Comparison of ENCODE assay signal across 1 cellular context in the genomic region with DNA sequence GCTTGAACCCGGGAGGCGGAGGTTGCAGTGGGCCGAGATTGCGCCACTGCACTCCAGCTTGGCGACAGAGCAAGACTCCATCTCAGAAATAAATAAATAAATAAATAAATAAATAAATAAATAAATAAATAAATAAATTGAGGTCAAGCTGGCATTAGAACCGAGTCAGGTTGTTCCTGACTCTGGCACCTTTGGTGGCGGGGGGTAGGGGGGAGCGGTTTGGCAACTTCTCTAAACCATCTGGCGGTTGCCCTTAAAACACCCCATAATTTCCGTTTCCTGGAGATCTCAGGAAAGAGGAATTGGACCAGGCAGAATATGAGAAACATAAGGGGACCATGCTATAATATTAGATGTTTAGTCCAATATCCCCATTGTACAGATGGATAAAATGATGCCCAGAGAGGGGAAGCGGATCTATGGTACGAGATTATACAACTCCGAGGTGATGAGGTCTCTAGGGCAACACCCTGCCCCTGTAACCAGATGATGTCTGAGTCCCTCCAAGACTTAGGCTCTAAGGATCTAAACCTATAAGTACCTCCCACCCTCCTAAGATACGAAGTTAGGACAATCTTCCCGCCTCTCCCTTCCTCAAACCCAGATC.
TF ChIP-seq lines count a peak whose summit lies in the region.

No MANE protein-coding gene starts in this region.

TF ChIP-seq in HEK293, 187 proteins besides CTCF, POLR2A, EP300 and RAD21 (continued from another document):
- TF ChIP-seq, protein P1, sequence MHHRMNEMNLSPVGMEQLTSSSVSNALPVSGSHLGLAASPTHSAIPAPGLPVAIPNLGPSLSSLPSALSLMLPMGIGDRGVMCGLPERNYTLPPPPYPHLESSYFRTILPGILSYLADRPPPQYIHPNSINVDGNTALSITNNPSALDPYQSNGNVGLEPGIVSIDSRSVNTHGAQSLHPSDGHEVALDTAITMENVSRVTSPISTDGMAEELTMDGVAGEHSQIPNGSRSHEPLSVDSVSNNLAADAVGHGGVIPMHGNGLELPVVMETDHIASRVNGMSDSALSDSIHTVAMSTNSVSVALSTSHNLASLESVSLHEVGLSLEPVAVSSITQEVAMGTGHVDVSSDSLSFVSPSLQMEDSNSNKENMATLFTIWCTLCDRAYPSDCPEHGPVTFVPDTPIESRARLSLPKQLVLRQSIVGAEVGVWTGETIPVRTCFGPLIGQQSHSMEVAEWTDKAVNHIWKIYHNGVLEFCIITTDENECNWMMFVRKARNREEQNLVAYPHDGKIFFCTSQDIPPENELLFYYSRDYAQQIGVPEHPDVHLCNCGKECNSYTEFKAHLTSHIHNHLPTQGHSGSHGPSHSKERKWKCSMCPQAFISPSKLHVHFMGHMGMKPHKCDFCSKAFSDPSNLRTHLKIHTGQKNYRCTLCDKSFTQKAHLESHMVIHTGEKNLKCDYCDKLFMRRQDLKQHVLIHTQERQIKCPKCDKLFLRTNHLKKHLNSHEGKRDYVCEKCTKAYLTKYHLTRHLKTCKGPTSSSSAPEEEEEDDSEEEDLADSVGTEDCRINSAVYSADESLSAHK (tag by site-specific recombination; IDR thresholded peaks at IDR 0.05): no peak
- TF ChIP-seq ZNF140 (tag by site-specific recombination; IDR thresholded peaks at IDR 0.05) (peak; percentile 91; the same call in 1 of the 2 replicates), ZNF791 (tag by site-specific recombination; IDR thresholded peaks at IDR 0.05) (peak; percentile 49; the same call in 1 of the 2 replicates), OVOL3 (tag by site-specific recombination; IDR thresholded peaks at IDR 0.05) (peak; percentile 67; the same call in 1 of the 2 replicates), ZNF292 (tag by site-specific recombination; IDR thresholded peaks at IDR 0.05; ENCODE audit: borderline replicate concordance, low read depth) (peak; percentile 79; the same call in 1 of the 2 replicates), MZF1 (tag by site-specific recombination; IDR thresholded peaks at IDR 0.05; ENCODE audit: borderline replicate concordance) (peak; percentile 56; the same call in 1 of the 2 replicates), ZNF510 (tag by site-specific recombination; IDR thresholded peaks at IDR 0.05; ENCODE audit: insufficient replicate concordance) (peak; percentile 72), ZNF558 (tag by site-specific recombination; IDR thresholded peaks at IDR 0.05) (peak; percentile 87), ZNF404 (tag by site-specific recombination; IDR thresholded peaks at IDR 0.05) (peak; percentile 90), ZNF426 (tag by site-specific recombination; IDR thresholded peaks at IDR 0.05) (peak; percentile 95), ZNF555 (tag by site-specific recombination; conservative IDR thresholded peaks at IDR 0.05) (peak; percentile 85), ZNF654 (tag by site-specific recombination; IDR thresholded peaks at IDR 0.05; ENCODE audit: low read depth) (peak; percentile 46), ZNF19 (tag by site-specific recombination; IDR thresholded peaks at IDR 0.05; ENCODE audit: low read depth) (0 out of 2 replicates have a peak, but pooled peaks have one; percentile 58), REPIN1 (tag by site-specific recombination; IDR thresholded peaks at IDR 0.05; ENCODE audit: low read depth) (no peak; the same call in 1 of the 2 replicates), BCL11A (tag by site-specific recombination; IDR thresholded peaks at IDR 0.05; ENCODE audit: low read depth) (no peak), ZNF664 (tag by site-specific recombination; IDR thresholded peaks at IDR 0.05) (peak; percentile 67; the same call in 1 of the 2 replicates), ZNF501 (tag by site-specific recombination; IDR thresholded peaks at IDR 0.05) (peak; percentile 48; the same call in 1 of the 2 replicates), GLI2 (tag by site-specific recombination; IDR thresholded peaks at IDR 0.05; ENCODE audit: borderline replicate concordance, low read depth) (peak; percentile 36; the same call in 1 of the 2 replicates), ZXDB (tag by site-specific recombination; IDR thresholded peaks at IDR 0.05) (peak; percentile 57)
- TF ChIP-seq, protein P2, sequence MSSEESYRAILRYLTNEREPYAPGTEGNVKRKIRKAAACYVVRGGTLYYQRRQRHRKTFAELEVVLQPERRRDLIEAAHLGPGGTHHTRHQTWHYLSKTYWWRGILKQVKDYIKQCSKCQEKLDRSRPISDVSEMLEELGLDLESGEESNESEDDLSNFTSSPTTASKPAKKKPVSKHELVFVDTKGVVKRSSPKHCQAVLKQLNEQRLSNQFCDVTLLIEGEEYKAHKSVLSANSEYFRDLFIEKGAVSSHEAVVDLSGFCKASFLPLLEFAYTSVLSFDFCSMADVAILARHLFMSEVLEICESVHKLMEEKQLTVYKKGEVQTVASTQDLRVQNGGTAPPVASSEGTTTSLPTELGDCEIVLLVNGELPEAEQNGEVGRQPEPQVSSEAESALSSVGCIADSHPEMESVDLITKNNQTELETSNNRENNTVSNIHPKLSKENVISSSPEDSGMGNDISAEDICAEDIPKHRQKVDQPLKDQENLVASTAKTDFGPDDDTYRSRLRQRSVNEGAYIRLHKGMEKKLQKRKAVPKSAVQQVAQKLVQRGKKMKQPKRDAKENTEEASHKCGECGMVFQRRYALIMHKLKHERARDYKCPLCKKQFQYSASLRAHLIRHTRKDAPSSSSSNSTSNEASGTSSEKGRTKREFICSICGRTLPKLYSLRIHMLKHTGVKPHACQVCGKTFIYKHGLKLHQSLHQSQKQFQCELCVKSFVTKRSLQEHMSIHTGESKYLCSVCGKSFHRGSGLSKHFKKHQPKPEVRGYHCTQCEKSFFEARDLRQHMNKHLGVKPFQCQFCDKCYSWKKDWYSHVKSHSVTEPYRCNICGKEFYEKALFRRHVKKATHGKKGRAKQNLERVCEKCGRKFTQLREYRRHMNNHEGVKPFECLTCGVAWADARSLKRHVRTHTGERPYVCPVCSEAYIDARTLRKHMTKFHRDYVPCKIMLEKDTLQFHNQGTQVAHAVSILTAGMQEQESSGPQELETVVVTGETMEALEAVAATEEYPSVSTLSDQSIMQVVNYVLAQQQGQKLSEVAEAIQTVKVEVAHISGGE (tag by site-specific recombination; conservative IDR thresholded peaks at IDR 0.05; ENCODE audit: low read depth): peak; percentile 84
- TF ChIP-seq, protein P3, sequence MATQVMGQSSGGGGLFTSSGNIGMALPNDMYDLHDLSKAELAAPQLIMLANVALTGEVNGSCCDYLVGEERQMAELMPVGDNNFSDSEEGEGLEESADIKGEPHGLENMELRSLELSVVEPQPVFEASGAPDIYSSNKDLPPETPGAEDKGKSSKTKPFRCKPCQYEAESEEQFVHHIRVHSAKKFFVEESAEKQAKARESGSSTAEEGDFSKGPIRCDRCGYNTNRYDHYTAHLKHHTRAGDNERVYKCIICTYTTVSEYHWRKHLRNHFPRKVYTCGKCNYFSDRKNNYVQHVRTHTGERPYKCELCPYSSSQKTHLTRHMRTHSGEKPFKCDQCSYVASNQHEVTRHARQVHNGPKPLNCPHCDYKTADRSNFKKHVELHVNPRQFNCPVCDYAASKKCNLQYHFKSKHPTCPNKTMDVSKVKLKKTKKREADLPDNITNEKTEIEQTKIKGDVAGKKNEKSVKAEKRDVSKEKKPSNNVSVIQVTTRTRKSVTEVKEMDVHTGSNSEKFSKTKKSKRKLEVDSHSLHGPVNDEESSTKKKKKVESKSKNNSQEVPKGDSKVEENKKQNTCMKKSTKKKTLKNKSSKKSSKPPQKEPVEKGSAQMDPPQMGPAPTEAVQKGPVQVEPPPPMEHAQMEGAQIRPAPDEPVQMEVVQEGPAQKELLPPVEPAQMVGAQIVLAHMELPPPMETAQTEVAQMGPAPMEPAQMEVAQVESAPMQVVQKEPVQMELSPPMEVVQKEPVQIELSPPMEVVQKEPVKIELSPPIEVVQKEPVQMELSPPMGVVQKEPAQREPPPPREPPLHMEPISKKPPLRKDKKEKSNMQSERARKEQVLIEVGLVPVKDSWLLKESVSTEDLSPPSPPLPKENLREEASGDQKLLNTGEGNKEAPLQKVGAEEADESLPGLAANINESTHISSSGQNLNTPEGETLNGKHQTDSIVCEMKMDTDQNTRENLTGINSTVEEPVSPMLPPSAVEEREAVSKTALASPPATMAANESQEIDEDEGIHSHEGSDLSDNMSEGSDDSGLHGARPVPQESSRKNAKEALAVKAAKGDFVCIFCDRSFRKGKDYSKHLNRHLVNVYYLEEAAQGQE (tag by site-specific recombination; IDR thresholded peaks at IDR 0.05): peak; percentile 83
- TF ChIP-seq, protein P4, sequence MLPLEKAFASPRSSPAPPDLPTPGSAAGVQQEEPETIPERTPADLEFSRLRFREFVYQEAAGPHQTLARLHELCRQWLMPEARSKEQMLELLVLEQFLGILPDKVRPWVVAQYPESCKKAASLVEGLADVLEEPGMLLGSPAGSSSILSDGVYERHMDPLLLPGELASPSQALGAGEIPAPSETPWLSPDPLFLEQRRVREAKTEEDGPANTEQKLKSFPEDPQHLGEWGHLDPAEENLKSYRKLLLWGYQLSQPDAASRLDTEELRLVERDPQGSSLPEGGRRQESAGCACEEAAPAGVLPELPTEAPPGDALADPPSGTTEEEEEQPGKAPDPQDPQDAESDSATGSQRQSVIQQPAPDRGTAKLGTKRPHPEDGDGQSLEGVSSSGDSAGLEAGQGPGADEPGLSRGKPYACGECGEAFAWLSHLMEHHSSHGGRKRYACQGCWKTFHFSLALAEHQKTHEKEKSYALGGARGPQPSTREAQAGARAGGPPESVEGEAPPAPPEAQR (tag by site-specific recombination; IDR thresholded peaks at IDR 0.05): no peak
- TF ChIP-seq, protein P5, sequence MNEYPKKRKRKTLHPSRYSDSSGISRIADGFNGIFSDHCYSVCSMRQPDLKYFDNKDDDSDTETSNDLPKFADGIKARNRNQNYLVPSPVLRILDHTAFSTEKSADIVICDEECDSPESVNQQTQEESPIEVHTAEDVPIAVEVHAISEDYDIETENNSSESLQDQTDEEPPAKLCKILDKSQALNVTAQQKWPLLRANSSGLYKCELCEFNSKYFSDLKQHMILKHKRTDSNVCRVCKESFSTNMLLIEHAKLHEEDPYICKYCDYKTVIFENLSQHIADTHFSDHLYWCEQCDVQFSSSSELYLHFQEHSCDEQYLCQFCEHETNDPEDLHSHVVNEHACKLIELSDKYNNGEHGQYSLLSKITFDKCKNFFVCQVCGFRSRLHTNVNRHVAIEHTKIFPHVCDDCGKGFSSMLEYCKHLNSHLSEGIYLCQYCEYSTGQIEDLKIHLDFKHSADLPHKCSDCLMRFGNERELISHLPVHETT (tag by site-specific recombination; IDR thresholded peaks at IDR 0.05): peak; percentile 68; the same call in 1 of the 2 replicates
- TF ChIP-seq, protein P6, sequence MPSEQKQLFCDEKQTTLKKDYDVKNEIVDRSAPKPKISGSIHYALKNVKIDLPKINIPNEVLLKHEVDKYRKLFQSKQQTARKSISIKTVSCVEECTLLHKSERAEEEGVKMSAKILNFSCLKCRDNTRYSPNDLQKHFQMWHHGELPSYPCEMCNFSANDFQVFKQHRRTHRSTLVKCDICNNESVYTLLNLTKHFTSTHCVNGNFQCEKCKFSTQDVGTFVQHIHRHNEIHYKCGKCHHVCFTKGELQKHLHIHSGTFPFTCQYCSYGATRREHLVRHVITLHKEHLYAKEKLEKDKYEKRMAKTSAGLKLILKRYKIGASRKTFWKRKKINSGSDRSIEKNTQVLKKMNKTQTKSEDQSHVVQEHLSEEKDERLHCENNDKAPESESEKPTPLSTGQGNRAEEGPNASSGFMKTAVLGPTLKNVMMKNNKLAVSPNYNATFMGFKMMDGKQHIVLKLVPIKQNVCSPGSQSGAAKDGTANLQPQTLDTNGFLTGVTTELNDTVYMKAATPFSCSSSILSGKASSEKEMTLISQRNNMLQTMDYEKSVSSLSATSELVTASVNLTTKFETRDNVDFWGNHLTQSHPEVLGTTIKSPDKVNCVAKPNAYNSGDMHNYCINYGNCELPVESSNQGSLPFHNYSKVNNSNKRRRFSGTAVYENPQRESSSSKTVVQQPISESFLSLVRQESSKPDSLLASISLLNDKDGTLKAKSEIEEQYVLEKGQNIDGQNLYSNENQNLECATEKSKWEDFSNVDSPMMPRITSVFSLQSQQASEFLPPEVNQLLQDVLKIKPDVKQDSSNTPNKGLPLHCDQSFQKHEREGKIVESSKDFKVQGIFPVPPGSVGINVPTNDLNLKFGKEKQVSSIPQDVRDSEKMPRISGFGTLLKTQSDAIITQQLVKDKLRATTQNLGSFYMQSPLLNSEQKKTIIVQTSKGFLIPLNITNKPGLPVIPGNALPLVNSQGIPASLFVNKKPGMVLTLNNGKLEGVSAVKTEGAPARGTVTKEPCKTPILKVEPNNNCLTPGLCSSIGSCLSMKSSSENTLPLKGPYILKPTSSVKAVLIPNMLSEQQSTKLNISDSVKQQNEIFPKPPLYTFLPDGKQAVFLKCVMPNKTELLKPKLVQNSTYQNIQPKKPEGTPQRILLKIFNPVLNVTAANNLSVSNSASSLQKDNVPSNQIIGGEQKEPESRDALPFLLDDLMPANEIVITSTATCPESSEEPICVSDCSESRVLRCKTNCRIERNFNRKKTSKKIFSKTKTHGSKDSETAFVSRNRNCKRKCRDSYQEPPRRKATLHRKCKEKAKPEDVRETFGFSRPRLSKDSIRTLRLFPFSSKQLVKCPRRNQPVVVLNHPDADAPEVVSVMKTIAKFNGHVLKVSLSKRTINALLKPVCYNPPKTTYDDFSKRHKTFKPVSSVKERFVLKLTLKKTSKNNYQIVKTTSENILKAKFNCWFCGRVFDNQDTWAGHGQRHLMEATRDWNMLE (tag by site-specific recombination; conservative IDR thresholded peaks at IDR 0.05; ENCODE audit: low read depth): peak; percentile 95
- TF ChIP-seq, protein P7, sequence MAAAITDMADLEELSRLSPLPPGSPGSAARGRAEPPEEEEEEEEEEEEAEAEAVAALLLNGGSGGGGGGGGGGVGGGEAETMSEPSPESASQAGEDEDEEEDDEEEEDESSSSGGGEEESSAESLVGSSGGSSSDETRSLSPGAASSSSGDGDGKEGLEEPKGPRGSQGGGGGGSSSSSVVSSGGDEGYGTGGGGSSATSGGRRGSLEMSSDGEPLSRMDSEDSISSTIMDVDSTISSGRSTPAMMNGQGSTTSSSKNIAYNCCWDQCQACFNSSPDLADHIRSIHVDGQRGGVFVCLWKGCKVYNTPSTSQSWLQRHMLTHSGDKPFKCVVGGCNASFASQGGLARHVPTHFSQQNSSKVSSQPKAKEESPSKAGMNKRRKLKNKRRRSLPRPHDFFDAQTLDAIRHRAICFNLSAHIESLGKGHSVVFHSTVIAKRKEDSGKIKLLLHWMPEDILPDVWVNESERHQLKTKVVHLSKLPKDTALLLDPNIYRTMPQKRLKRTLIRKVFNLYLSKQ (tag by site-specific recombination; IDR thresholded peaks at IDR 0.05; ENCODE audit: borderline replicate concordance): 0 out of 2 replicates have a peak, but pooled peaks have one; percentile 33
